Comparison of ENCODE assay signal across 10 cellular contexts in genomic region chr7:6393667-6394056, GRCh38. TPM values are rescaled to one million over a fixed set of nuclear protein-coding genes. Genes with fewer than 3 reads are reported as not detected.
A peak's percentile ranks its signal among the peaks of the same experiment; 100 is the strongest.
DNase-seq lines count a peak whose midpoint lies in the region; ATAC-seq and TF ChIP-seq lines count a peak whose summit lies in the region.
"Had no signal": no experiment of that assay in that cellular context is flagged by ENCODE, and none has a peak within 500 bp of the region (broad histone marks: within the 10 kb centered on the region; RNA-seq: fewer than 3 reads in every experiment).

No MANE protein-coding gene starts in this region.

- ATAC-seq in PC-3 (no peak), natural killer cell (peak in 1 of 3 donors; percentile 15), GM19351 (IDR thresholded peaks at IDR 0.05; ENCODE audit: unreplicated experiment) (no peak)

- H3K36me3 ChIP-seq in ACC112 (ENCODE audit: insufficient read depth, low read length) (peaks cover 24% of the 10 kb centered on the region), PC-3 (ENCODE audit: low read depth, low read length) (peaks cover 38% of the 10 kb centered on the region)

- H3F3A ChIP-seq in PC-3 (ENCODE audit: low read length, unreplicated experiment) = peaks cover 14% of the 10 kb centered on the region

- peaks cover 66 to 69% of the 10 kb centered on the region in 2 donors for H3K4me1 Mint-ChIP-seq in natural killer cell

- H3K27me3 ChIP-seq in ACC112 (ENCODE audit: insufficient read depth, low read length) = no peaks in the 10 kb centered on the region
- H3K27me3 ChIP-seq in PC-3 (ENCODE audit: low read length) = no peaks in the 10 kb centered on the region

- H3K4me3 ChIP-seq in ACC112 (ENCODE audit: low read depth, low read length) (peak overlapping the region; percentile 53), PC-3 (ENCODE audit: low read length) (peak overlapping the region; percentile 41), coronary artery (peak overlapping the region; percentile 48)

- no peaks in the 10 kb centered on the region for H3K36me3 Mint-ChIP-seq in natural killer cell

- DNase-seq in PC-3 = no peak
- DNase-seq in coronary artery (ENCODE audit: low spot score) = no peak
- no peak for DNase-seq in natural killer cell
- DNase-seq in DMS 273 (lab: John Stamatoyannopoulos, UW; ENCODE audit: unreplicated experiment) = no peak
- no peak for DNase-seq in AG20443 (ENCODE audit: low spot score)
- DNase-seq in iPS-NIHi11 (ENCODE audit: low spot score) = no peak
- DNase-seq: DMS53, NCI-H2171 treated with DMSO at 0.1 percent for 48 hours had no signal

- TF ChIP-seq CTCF in PC-3 (conservative IDR thresholded peaks at IDR 0.05; ENCODE audit: low read depth, low read length) (no peak), coronary artery (IDR thresholded peaks at IDR 0.05) (no peak), natural killer cell (IDR thresholded peaks at IDR 0.05) (no peak)

- no peaks in the 10 kb centered on the region for H3K9me3 ChIP-seq in PC-3 (ENCODE audit: low read length)

- H3K4me2 ChIP-seq in PC-3 (ENCODE audit: low read length) = peak overlapping the region; percentile 72

- peak overlapping the region; percentile 84 to 88 for H3K27ac Mint-ChIP-seq in natural killer cell

- H3K79me2 ChIP-seq in ACC112 (ENCODE audit: control insufficient read depth, insufficient read depth, low read length, unreplicated experiment) = peaks cover 82% of the 10 kb centered on the region
- peaks cover 95% of the 10 kb centered on the region for H3K79me2 ChIP-seq in PC-3 (ENCODE audit: low read length)

- H3K27me3 Mint-ChIP-seq in natural killer cell (ENCODE audit: low read depth in 2 of 2) = no peaks in the 10 kb centered on the region

- TSS peak; percentile 30 for BruUV-seq in PC-3 (replicated peaks; lab: Mats Ljungman, UMichigan)

- POLR2A ChIA-PET in PC-3 (lab: Charles Lee; ENCODE audit: unreplicated experiment) = no interaction called here

- H2AFZ ChIP-seq in ACC112 (ENCODE audit: low read length, unreplicated experiment) (no peak overlapping the region), PC-3 (ENCODE audit: low read length) (no peak overlapping the region)

- H3K4me3 Mint-ChIP-seq in natural killer cell = no peak overlapping the region

- peaks cover 22% of the 10 kb centered on the region; the same call in 1 of the 2 replicates for H4K20me1 ChIP-seq in PC-3 (ENCODE audit: low read length)

- no peaks in the 10 kb centered on the region for H3K9me2 ChIP-seq in PC-3 (replicated peaks; ENCODE audit: low read length)

- H3K27ac ChIP-seq in ACC112 (ENCODE audit: low read depth, low read length) = peak overlapping the region; percentile 89
- H3K27ac ChIP-seq in PC-3 (ENCODE audit: low read length) = peak overlapping the region; percentile 98
- peak overlapping the region in 1 of 2 donors; percentile 81 for H3K27ac ChIP-seq in coronary artery

- intact Hi-C loops in PC-3 (cut with micrococcal nuclease) (loop anchor here (1.0 to 5.0 kb wide), 3 partner anchors 8 to 44 kb away; no protein-coding TSS in a partner anchor), natural killer cell (cut with micrococcal nuclease) (no loop called here)

- H3K9ac ChIP-seq in PC-3 (ENCODE audit: low read length) = peak overlapping the region; percentile 73

- CTCF ChIA-PET in PC-3 (lab: Charles Lee) = no interaction called here

- H3K4me1 ChIP-seq in ACC112 (ENCODE audit: control insufficient read depth, insufficient read depth, low read length, unreplicated experiment) (peaks cover 46% of the 10 kb centered on the region), PC-3 (ENCODE audit: insufficient read depth, low read length) (peaks cover 45% of the 10 kb centered on the region)

- H3K9me3 Mint-ChIP-seq in natural killer cell = no peaks in the 10 kb centered on the region

RNA-seq across cellular contexts. Expression of gene RAC1, which starts 19.3 kb away (rescaled TPM):
- total RNA-seq in PC-3 (2014; rRNA removed) = 89.7 and 138 TPM in 2 replicates
- total RNA-seq in natural killer cell = 100 to 1,000 TPM; 101 to 122 (median 112) TPM

RNA-seq across cellular contexts. Expression of gene FAM220A, which starts 44.9 kb away (rescaled TPM):
- total RNA-seq in PC-3 (2014; rRNA removed) (19.1 and 19.3 TPM in 2 replicates), natural killer cell (10 to 100 TPM in 1 of 3 donors, 1 to 10 TPM in 2; 5.6 to 10.1 (median 6.8) TPM)

RNA-seq across cellular contexts. Expression of gene DAGLB, which starts 54.1 kb away (rescaled TPM):
- total RNA-seq in PC-3 (2014; rRNA removed) (23.4 and 34.5 TPM in 2 replicates), natural killer cell (10 to 100 TPM; 20.3 to 25.6 (median 25.2) TPM)
